8 cellular contexts compared by ENCODE assay signal in genomic region chr20:49983123-49983847, GRCh38. TPM values are rescaled to one million over a fixed set of nuclear protein-coding genes. Genes with fewer than 3 reads are reported as not detected.
DNase-seq lines count a peak whose midpoint lies in the region; ATAC-seq and TF ChIP-seq lines count a peak whose summit lies in the region.

No MANE protein-coding gene starts in this region.

- peak overlapping the region; percentile 91 for H3K9ac ChIP-seq in SK-N-MC (ENCODE audit: insufficient read length)

- 0 out of 2 replicates have a peak, but pooled peaks cover 4% of the 10 kb centered on the region for H3K36me3 ChIP-seq in SK-N-MC (ENCODE audit: insufficient read depth, low read length)
- no peaks in the 10 kb centered on the region for H3K36me3 ChIP-seq in sigmoid colon

- ATAC-seq in GM18519 (IDR thresholded peaks at IDR 0.05; ENCODE audit: low FRiP score, unreplicated experiment) (peak; percentile 3), HG03460 (IDR thresholded peaks at IDR 0.05; ENCODE audit: unreplicated experiment) (no peak)

- H3K27me3 ChIP-seq in sigmoid colon, result no peaks in the 10 kb centered on the region

- no peak for DNase-seq in SK-N-MC (ENCODE audit: low read depth, low spot score)
- no peak for DNase-seq in fibroblast of villous mesenchyme (ENCODE audit: low read depth)
- no peak for DNase-seq in sigmoid colon
- DNase-seq in HEK293T (ENCODE audit: extremely low spot score), result no peak
- DNase-seq in activated CD4-positive, CD25-positive, alpha-beta regulatory T cell treated with anti-CD3 and anti-CD28 coated beads, Interleukin-2, amount 50 U/mL, for 72 hours, result no peak
- DNase-seq in NCI-H2171 (lab: John Stamatoyannopoulos, UW), result no peak

- TF ChIP-seq CTCF in fibroblast of villous mesenchyme (IDR thresholded peaks at IDR 0.05; ENCODE audit: insufficient read depth, low read depth, low read length), result no peak
- no peak for TF ChIP-seq CTCF in sigmoid colon (IDR thresholded peaks at IDR 0.05)

- TF ChIP-seq POLR2A in sigmoid colon (IDR thresholded peaks at IDR 0.05), result peak in 1 of 2 donors; percentile 0

- POLR2A ChIA-PET in HEK293T (lab: Yijun Ruan, JAX), result interaction anchor here (0.6 to 1.4 kb wide), 3 partner anchors 50 to 88 kb away, joined by 3 to 6 read pairs (median 3); no protein-coding TSS in a partner anchor

- CTCF ChIA-PET in HEK293T (lab: Yijun Ruan, JAX), result interaction anchor here (2.3 kb wide), 1 partner anchor 88 kb away, joined by 8 read pairs; no protein-coding TSS in a partner anchor

- no peaks in the 10 kb centered on the region for H3K9me3 ChIP-seq in SK-N-MC (ENCODE audit: low read depth, low read length)
- no peaks in the 10 kb centered on the region for H3K9me3 ChIP-seq in sigmoid colon

- no peak for TF ChIP-seq EP300 in sigmoid colon (IDR thresholded peaks at IDR 0.05)

- H3K27ac ChIP-seq in SK-N-MC (no peak overlapping the region), sigmoid colon (peak overlapping the region; percentile 66 to 83 (median 74))

- peaks cover 3 to 67% (median 62%) of the 10 kb centered on the region in 4 donors for H3K4me1 ChIP-seq in sigmoid colon

- peak overlapping the region; percentile 92 for H3K4me3 ChIP-seq in SK-N-MC
- peak overlapping the region; percentile 86 for H3K4me3 ChIP-seq in fibroblast of villous mesenchyme (ENCODE audit: low read depth, low read length)
- H3K4me3 ChIP-seq in sigmoid colon, result peak overlapping the region; percentile 30 to 56 (median 50)

- WGBS in sigmoid colon, 2 donors, result 25 to 28% methylated on average over 24 of the region's 24 CpGs

- intact Hi-C loops in sigmoid colon (cut with DNase I), result loop anchor here (5.0 kb wide), 1 partner anchor 184 kb away; no protein-coding TSS in a partner anchor

TF ChIP-seq in HEK293T, 16 proteins besides CTCF, POLR2A, EP300 and RAD21:
- no peak for TF ChIP-seq SP1 (IDR thresholded peaks at IDR 0.05)
- no peak for TF ChIP-seq ELF4 (IDR thresholded peaks at IDR 0.05)
- TF ChIP-seq HDGF (IDR thresholded peaks at IDR 0.05; ENCODE audit: borderline replicate concordance), result no peak
- no peak for TF ChIP-seq ARNT (IDR thresholded peaks at IDR 0.05)
- TF ChIP-seq NFRKB (IDR thresholded peaks at IDR 0.05), result no peak
- no peak for TF ChIP-seq TARDBP (IDR thresholded peaks at IDR 0.05)
- no peak for TF ChIP-seq ZNF384 (IDR thresholded peaks at IDR 0.05)
- TF ChIP-seq FOXM1 (IDR thresholded peaks at IDR 0.05; ENCODE audit: borderline replicate concordance), result no peak
- TF ChIP-seq L3MBTL2 (conservative IDR thresholded peaks at IDR 0.05), result no peak; the same call in none of the 2 replicates
- no peak for TF ChIP-seq FOXA1 (IDR thresholded peaks at IDR 0.05)

RNA-seq across cellular contexts. Expression of gene SNAI1, which starts 0.5 kb away (rescaled TPM):
- total RNA-seq in fibroblast of villous mesenchyme (1.3 TPM in 2 replicates), sigmoid colon (1 to 10 TPM; 1.1 to 2.6 (median 1.8) TPM)
- 1 to 10 TPM in 1 of 3 donors, under 1 TPM in 2; 0.60 to 2.9 (median 0.69) TPM for polyA plus RNA-seq in sigmoid colon

RNA-seq across cellular contexts. Expression of gene RNF114, which starts 47.1 kb away (rescaled TPM):
- total RNA-seq in fibroblast of villous mesenchyme, result 44.1 and 57.0 TPM in 2 replicates
- 100 to 1,000 TPM; 121 to 151 (median 136) TPM for total RNA-seq in sigmoid colon
- 10 to 100 TPM; 59.5 to 61.7 (median 61.0) TPM for polyA plus RNA-seq in sigmoid colon
